17 cellular contexts compared by ENCODE assay signal in genomic region chr2:149383340-149383739, GRCh38. TPM values are rescaled to one million over a fixed set of nuclear protein-coding genes. Genes with fewer than 3 reads are reported as not detected.
DNase-seq lines count a peak whose midpoint lies in the region; ATAC-seq and TF ChIP-seq lines count a peak whose summit lies in the region.
"Had no signal": no experiment of that assay in that cellular context is flagged by ENCODE, and none has a peak within 500 bp of the region (broad histone marks: within the 10 kb centered on the region; RNA-seq: fewer than 3 reads in every experiment).

No MANE protein-coding gene starts in this region.

- 0 out of 2 replicates have a peak, but pooled peaks have one; percentile 7 for TF ChIP-seq RAD21 in SK-N-SH (IDR thresholded peaks at IDR 0.05; ENCODE audit: low read length)

- H3K4me3 ChIP-seq in SK-N-SH (ENCODE audit: low read depth in 2 of 2, low read length in 1 of 2): no peak overlapping the region
- no peak overlapping the region for H3K4me3 ChIP-seq in fibroblast of mammary gland (ENCODE audit: control insufficient read depth, low read depth, low read length)
- H3K4me3 ChIP-seq: gastrocnemius medialis, pancreas had no signal

- no peak overlapping the region for H3K4me2 ChIP-seq in SK-N-SH

- WGBS in SK-N-SH (ENCODE audit: low lambda C conversion rate): 10% methylated on average over 1 of the region's 1 CpG

- peaks cover 2 to 4% of the 10 kb centered on the region in 2 experiments; a peak in 3 of 4 replicates for H3K4me1 ChIP-seq in SK-N-SH (ENCODE audit: control insufficient read depth in 1 of 2, insufficient read depth in 2 of 2, low read depth in 1 of 2, low read length in 1 of 2)
- H3K4me1 ChIP-seq: gastrocnemius medialis, pancreas had no signal

- TF ChIP-seq EP300 in SK-N-SH (IDR thresholded peaks at IDR 0.05; ENCODE audit: borderline replicate concordance in 1 of 2, low read depth in 1 of 2, low read length in 1 of 2): peak in 1 of 2 experiments; percentile 46; a peak in 2 of 4 replicates

- H3K9me2 ChIP-seq in SK-N-SH: no peaks in the 10 kb centered on the region

- POLR2A ChIA-PET in SK-N-SH (lab: Yijun Ruan, JAX): no interaction called here

- H3F3A ChIP-seq in SK-N-SH (replicated peaks; ENCODE audit: insufficient read depth): peaks cover 10% of the 10 kb centered on the region

- no peak for ATAC-seq in GM18505 (IDR thresholded peaks at IDR 0.05; ENCODE audit: unreplicated experiment)
- ATAC-seq: activated CD4-positive, CD25-positive, alpha-beta regulatory T cell treated with anti-CD3 and anti-CD28 coated beads, Interleukin-2, amount 50 U/mL, for 24 hours; gastrocnemius medialis had no signal

- H3K79me2 ChIP-seq in SK-N-SH (ENCODE audit: insufficient read depth): no peaks in the 10 kb centered on the region

- CTCF ChIA-PET in SK-N-SH (lab: Yijun Ruan, JAX): no interaction called here

- no peak overlapping the region for H2AFZ ChIP-seq in SK-N-SH (ENCODE audit: low read depth)

- H3K27ac ChIP-seq in SK-N-SH (ENCODE audit: low read depth in 2 of 2, low read length in 1 of 2): peak overlapping the region; percentile 28 to 65; a peak in 3 of 4 replicates
- H3K27ac ChIP-seq: gastrocnemius medialis, pancreas had no signal

- no peaks in the 10 kb centered on the region for H3K36me3 ChIP-seq in SK-N-SH (replicated peaks in 1 of 2; ENCODE audit: control insufficient read depth in 1 of 2, insufficient read depth in 2 of 2, low read length in 1 of 2)
- H3K36me3 ChIP-seq: gastrocnemius medialis, pancreas had no signal

- TF ChIP-seq CTCF in SK-N-SH (IDR thresholded peaks at IDR 0.05): no peak
- no peak for TF ChIP-seq CTCF in fibroblast of mammary gland (conservative IDR thresholded peaks at IDR 0.05; ENCODE audit: control insufficient read depth, insufficient read depth, low read depth, low read length)

- DNase-seq in EL (peak; percentile 79), SK-N-SH (peak; percentile 10), fibroblast of mammary gland (ENCODE audit: low read depth) (peak; percentile 87), renal cortical epithelial cell (ENCODE audit: low read depth) (peak; percentile 49), DMS 273 (lab: John Stamatoyannopoulos, UW; ENCODE audit: unreplicated experiment) (no peak), iPS-NIHi7 (ENCODE audit: extremely low spot score) (no peak), NCI-H2029 (lab: John Stamatoyannopoulos, UW) (no peak)
- DNase-seq: activated CD8-positive, alpha-beta memory T cell treated with anti-CD3 and anti-CD28 coated beads, Interleukin-2, amount 50 U/mL, for 48 hours; gastrocnemius medialis; NCI-H2029 treated with DMSO at 0.1 percent for 48 hours; NCI-H526; pancreas; T-helper 1 cell had no signal

- no peak overlapping the region for H3K9ac ChIP-seq in SK-N-SH

- no peaks in the 10 kb centered on the region for H3K9me3 ChIP-seq in SK-N-SH
- H3K9me3 ChIP-seq: gastrocnemius medialis, pancreas had no signal

- H4K20me1 ChIP-seq in SK-N-SH (ENCODE audit: insufficient read depth): no peaks in the 10 kb centered on the region

- H3K27me3 ChIP-seq in SK-N-SH (ENCODE audit: insufficient read depth): no peaks in the 10 kb centered on the region
- H3K27me3 ChIP-seq: gastrocnemius medialis, pancreas had no signal

- no peak for TF ChIP-seq POLR2A in GM18505 (IDR thresholded peaks at IDR 0.05; ENCODE audit: borderline replicate concordance, extremely low read depth, insufficient read depth, insufficient read length)

TF ChIP-seq in SK-N-SH, 30 proteins besides CTCF, POLR2A, EP300 and RAD21 (continues in another document):
- no peak for TF ChIP-seq YY1 (IDR thresholded peaks at IDR 0.05; ENCODE audit: low read depth)
- TF ChIP-seq TEAD4 (IDR thresholded peaks at IDR 0.05; ENCODE audit: borderline replicate concordance, insufficient read depth): no peak
- TF ChIP-seq GABPA (IDR thresholded peaks at IDR 0.05; ENCODE audit: low read depth): no peak
- TF ChIP-seq SMC3 (IDR thresholded peaks at IDR 0.05; ENCODE audit: low read depth, low read length): no peak
- TF ChIP-seq JUND (IDR thresholded peaks at IDR 0.05): peak; percentile 45; the same call in 1 of the 2 replicates
- TF ChIP-seq FOXM1 (IDR thresholded peaks at IDR 0.05; ENCODE audit: low read depth): no peak
- no peak for TF ChIP-seq MEF2A (IDR thresholded peaks at IDR 0.05; ENCODE audit: borderline replicate concordance, low read depth)
- TF ChIP-seq, protein P1, sequence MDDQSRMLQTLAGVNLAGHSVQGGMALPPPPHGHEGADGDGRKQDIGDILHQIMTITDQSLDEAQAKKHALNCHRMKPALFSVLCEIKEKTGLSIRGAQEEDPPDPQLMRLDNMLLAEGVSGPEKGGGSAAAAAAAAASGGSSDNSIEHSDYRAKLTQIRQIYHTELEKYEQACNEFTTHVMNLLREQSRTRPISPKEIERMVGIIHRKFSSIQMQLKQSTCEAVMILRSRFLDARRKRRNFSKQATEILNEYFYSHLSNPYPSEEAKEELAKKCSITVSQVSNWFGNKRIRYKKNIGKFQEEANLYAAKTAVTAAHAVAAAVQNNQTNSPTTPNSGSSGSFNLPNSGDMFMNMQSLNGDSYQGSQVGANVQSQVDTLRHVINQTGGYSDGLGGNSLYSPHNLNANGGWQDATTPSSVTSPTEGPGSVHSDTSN (IDR thresholded peaks at IDR 0.05): peak; percentile 54
- TF ChIP-seq MXI1 (IDR thresholded peaks at IDR 0.05; ENCODE audit: low read depth, low read length): peak; percentile 33; the same call in 1 of the 2 replicates
- TF ChIP-seq, protein P2, sequence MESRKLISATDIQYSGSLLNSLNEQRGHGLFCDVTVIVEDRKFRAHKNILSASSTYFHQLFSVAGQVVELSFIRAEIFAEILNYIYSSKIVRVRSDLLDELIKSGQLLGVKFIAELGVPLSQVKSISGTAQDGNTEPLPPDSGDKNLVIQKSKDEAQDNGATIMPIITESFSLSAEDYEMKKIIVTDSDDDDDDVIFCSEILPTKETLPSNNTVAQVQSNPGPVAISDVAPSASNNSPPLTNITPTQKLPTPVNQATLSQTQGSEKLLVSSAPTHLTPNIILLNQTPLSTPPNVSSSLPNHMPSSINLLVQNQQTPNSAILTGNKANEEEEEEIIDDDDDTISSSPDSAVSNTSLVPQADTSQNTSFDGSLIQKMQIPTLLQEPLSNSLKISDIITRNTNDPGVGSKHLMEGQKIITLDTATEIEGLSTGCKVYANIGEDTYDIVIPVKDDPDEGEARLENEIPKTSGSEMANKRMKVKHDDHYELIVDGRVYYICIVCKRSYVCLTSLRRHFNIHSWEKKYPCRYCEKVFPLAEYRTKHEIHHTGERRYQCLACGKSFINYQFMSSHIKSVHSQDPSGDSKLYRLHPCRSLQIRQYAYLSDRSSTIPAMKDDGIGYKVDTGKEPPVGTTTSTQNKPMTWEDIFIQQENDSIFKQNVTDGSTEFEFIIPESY (IDR thresholded peaks at IDR 0.05; ENCODE audit: borderline replicate concordance, low read depth): no peak
- TF ChIP-seq MAX (IDR thresholded peaks at IDR 0.05; ENCODE audit: low read depth): no peak
- no peak for TF ChIP-seq RXRA (IDR thresholded peaks at IDR 0.05; ENCODE audit: borderline replicate concordance, low read depth)
- TF ChIP-seq TCF12 (IDR thresholded peaks at IDR 0.05): peak; percentile 85
- TF ChIP-seq FOXJ3 (CRISPR knock-in tag; IDR thresholded peaks at IDR 0.05): no peak
- TF ChIP-seq, protein P3, sequence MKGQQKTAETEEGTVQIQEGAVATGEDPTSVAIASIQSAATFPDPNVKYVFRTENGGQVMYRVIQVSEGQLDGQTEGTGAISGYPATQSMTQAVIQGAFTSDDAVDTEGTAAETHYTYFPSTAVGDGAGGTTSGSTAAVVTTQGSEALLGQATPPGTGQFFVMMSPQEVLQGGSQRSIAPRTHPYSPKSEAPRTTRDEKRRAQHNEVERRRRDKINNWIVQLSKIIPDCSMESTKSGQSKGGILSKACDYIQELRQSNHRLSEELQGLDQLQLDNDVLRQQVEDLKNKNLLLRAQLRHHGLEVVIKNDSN (IDR thresholded peaks at IDR 0.05; ENCODE audit: borderline replicate concordance, low read depth): no peak
- TF ChIP-seq NRF1 (IDR thresholded peaks at IDR 0.05; ENCODE audit: low read depth, low read length): no peak
- TF ChIP-seq IRF3 (IDR thresholded peaks at IDR 0.05; ENCODE audit: low read depth, low read length): no peak

RNA-seq across cellular contexts. Expression of gene LYPD6, which starts 53.0 kb away (rescaled TPM):
- 8.1 and 11.0 TPM in 2 replicates for polyA plus RNA-seq in SK-N-SH (2012; rRNA removed)
- polyA plus RNA-seq in SK-N-SH (2012; cell fraction: cytosol; rRNA removed): 9.8 and 10.6 TPM in 2 replicates
- polyA plus RNA-seq in SK-N-SH (2012; cell fraction: nucleus; rRNA removed): 5.3 and 7.6 TPM in 2 replicates
- 1.6 and 5.6 TPM in 2 replicates for total RNA-seq in renal cortical epithelial cell
- total RNA-seq: mesenteric fat pad had no signal
- polyA plus RNA-seq: CD14-positive monocyte had no signal

Comparison
In these comparisons a context has a peak if more than half of its experiments do, and no peak if none do; other contexts are left out.
1. DNase-seq: peak in EL (single experiment), SK-N-SH (single experiment), fibroblast of mammary gland (single experiment) and renal cortical epithelial cell (single experiment); none in DMS 273 (single experiment), iPS-NIHi7 (single experiment) and NCI-H2029 (single experiment).